ENCODE assay signal across 15 cellular contexts in genomic region chr7:157850481-157851444, GRCh38.
DNase-seq lines count a peak whose midpoint lies in the region; ATAC-seq and TF ChIP-seq lines count a peak whose summit lies in the region.
"Had no signal": no experiment of that assay in that cellular context is flagged by ENCODE, and none has a peak within 500 bp of the region (broad histone marks: within the 10 kb centered on the region; RNA-seq: fewer than 3 reads in every experiment).

No MANE protein-coding gene starts in this region.

- no peaks in the 10 kb centered on the region for H3K36me3 Mint-ChIP-seq in activated CD4-positive, alpha-beta T cell treated with anti-CD3 and anti-CD28 coated beads for 36 hours (ENCODE audit: low read depth)
- no peaks in the 10 kb centered on the region for H3K36me3 Mint-ChIP-seq in CD8-positive, alpha-beta T cell
- H3K36me3 Mint-ChIP-seq in activated naive CD8-positive, alpha-beta T cell treated with anti-CD3 and anti-CD28 coated beads for 36 hours = no peaks in the 10 kb centered on the region
- H3K36me3 Mint-ChIP-seq in natural killer cell treated with Interleukin-12 subunit alpha and Interleukin-12 subunit beta and Interleukin-15 and Interleukin-18, amount 100 ng/mL, for 72 hours = no peaks in the 10 kb centered on the region

- no peaks in the 10 kb centered on the region for H3K27me3 ChIP-seq in CD8-positive, alpha-beta T cell (ENCODE audit: insufficient read depth, low read length)
- H3K27me3 ChIP-seq in vagina = no peaks in the 10 kb centered on the region
- H3K27me3 ChIP-seq: ovary, upper lobe of left lung had no signal

- no peak for TF ChIP-seq POLR2A in vagina (IDR thresholded peaks at IDR 0.05)

- H3K27me3 Mint-ChIP-seq in activated CD4-positive, alpha-beta T cell treated with anti-CD3 and anti-CD28 coated beads for 36 hours = no peaks in the 10 kb centered on the region
- H3K27me3 Mint-ChIP-seq in CD8-positive, alpha-beta T cell (ENCODE audit: low read depth) = no peaks in the 10 kb centered on the region
- no peaks in the 10 kb centered on the region for H3K27me3 Mint-ChIP-seq in activated naive CD8-positive, alpha-beta T cell treated with anti-CD3 and anti-CD28 coated beads for 36 hours
- H3K27me3 Mint-ChIP-seq in natural killer cell treated with Interleukin-12 subunit alpha and Interleukin-12 subunit beta and Interleukin-15 and Interleukin-18, amount 100 ng/mL, for 72 hours = no peaks in the 10 kb centered on the region

- H3K4me1 ChIP-seq in CD8-positive, alpha-beta T cell (ENCODE audit: insufficient read depth, low read length) = peaks cover 13% of the 10 kb centered on the region
- H3K4me1 ChIP-seq in vagina = peaks cover 8% of the 10 kb centered on the region
- H3K4me1 ChIP-seq: breast epithelium had no signal

- POLR2A ChIA-PET in activated CD4-positive, alpha-beta T cell treated with anti-CD3 and anti-CD28 coated beads for 36 hours (lab: Charles Lee) = no interaction called here
- POLR2A ChIA-PET in CD8-positive, alpha-beta T cell (lab: Charles Lee) = interaction anchor here (0.5 kb wide), 1 partner anchor 20 kb away, joined by 3 read pairs; no protein-coding TSS in a partner anchor

- H3K4me1 Mint-ChIP-seq in activated CD4-positive, alpha-beta T cell treated with anti-CD3 and anti-CD28 coated beads for 36 hours = peaks cover 17% of the 10 kb centered on the region
- peaks cover 16% of the 10 kb centered on the region for H3K4me1 Mint-ChIP-seq in CD8-positive, alpha-beta T cell (ENCODE audit: low read depth)
- peaks cover 6% of the 10 kb centered on the region for H3K4me1 Mint-ChIP-seq in activated naive CD8-positive, alpha-beta T cell treated with anti-CD3 and anti-CD28 coated beads for 36 hours
- H3K4me1 Mint-ChIP-seq in natural killer cell treated with Interleukin-12 subunit alpha and Interleukin-12 subunit beta and Interleukin-15 and Interleukin-18, amount 100 ng/mL, for 72 hours (ENCODE audit: low read depth in 2 of 2) = peaks cover 7 to 8% of the 10 kb centered on the region in 2 donors

- H3K36me3 ChIP-seq in CD8-positive, alpha-beta T cell (ENCODE audit: insufficient read depth, low read length) = no peaks in the 10 kb centered on the region
- no peaks in the 10 kb centered on the region for H3K36me3 ChIP-seq in vagina
- H3K36me3 ChIP-seq: breast epithelium, heart right ventricle, ovary, upper lobe of left lung had no signal

- no peak for DNase-seq in activated CD4-positive, alpha-beta T cell treated with anti-CD3 and anti-CD28 coated beads for 36 hours
- no peak for DNase-seq in activated CD4-positive, alpha-beta T cell treated with anti-CD3 and anti-CD28 coated beads, Interleukin-2, amount 50 U/mL, for 1 hour
- no peak for DNase-seq in CD8-positive, alpha-beta T cell
- no peak for DNase-seq in activated naive CD8-positive, alpha-beta T cell treated with anti-CD3 and anti-CD28 coated beads for 36 hours
- no peak for DNase-seq in natural killer cell treated with Interleukin-12 subunit alpha and Interleukin-12 subunit beta and Interleukin-15 and Interleukin-18, amount 100 ng/mL, for 72 hours (ENCODE audit: low spot score)
- DNase-seq in vagina (ENCODE audit: extremely low spot score in 2 of 2) = no peak
- DNase-seq: Calu3, NCI-H82, ovary had no signal

- peak overlapping the region; percentile 84 for H3K27ac Mint-ChIP-seq in activated CD4-positive, alpha-beta T cell treated with anti-CD3 and anti-CD28 coated beads for 36 hours
- peak overlapping the region; percentile 92 for H3K27ac Mint-ChIP-seq in CD8-positive, alpha-beta T cell
- peak overlapping the region; percentile 85 for H3K27ac Mint-ChIP-seq in activated naive CD8-positive, alpha-beta T cell treated with anti-CD3 and anti-CD28 coated beads for 36 hours
- H3K27ac Mint-ChIP-seq in natural killer cell treated with Interleukin-12 subunit alpha and Interleukin-12 subunit beta and Interleukin-15 and Interleukin-18, amount 100 ng/mL, for 72 hours = peak overlapping the region in 1 of 2 donors; percentile 76

- peak overlapping the region; percentile 18 for H3K4me3 ChIP-seq in CD8-positive, alpha-beta T cell (ENCODE audit: low read depth, low read length)
- H3K4me3 ChIP-seq in vagina = no peak overlapping the region
- H3K4me3 ChIP-seq: ovary had no signal

- ATAC-seq in activated CD4-positive, alpha-beta T cell treated with anti-CD3 and anti-CD28 coated beads for 36 hours = no peak
- no peak for ATAC-seq in CD8-positive, alpha-beta T cell
- no peak for ATAC-seq in natural killer cell treated with Interleukin-12 subunit alpha and Interleukin-12 subunit beta and Interleukin-15 and Interleukin-18, amount 100 ng/mL, for 72 hours
- no peak for ATAC-seq in HG03342 (IDR thresholded peaks at IDR 0.05; ENCODE audit: unreplicated experiment)
- ATAC-seq in HG03097 (IDR thresholded peaks at IDR 0.05; ENCODE audit: low FRiP score, unreplicated experiment) = no peak

- H3K9me3 ChIP-seq in CD8-positive, alpha-beta T cell (ENCODE audit: low read length) = no peaks in the 10 kb centered on the region
- H3K9me3 ChIP-seq in vagina = no peaks in the 10 kb centered on the region
- H3K9me3 ChIP-seq: heart right ventricle, ovary, upper lobe of left lung had no signal

- CTCF ChIA-PET in activated CD4-positive, alpha-beta T cell treated with anti-CD3 and anti-CD28 coated beads for 36 hours (lab: Charles Lee) = no interaction called here
- CTCF ChIA-PET in CD8-positive, alpha-beta T cell (lab: Charles Lee) = no interaction called here

- H3K4me3 Mint-ChIP-seq in activated CD4-positive, alpha-beta T cell treated with anti-CD3 and anti-CD28 coated beads for 36 hours = peak overlapping the region; percentile 47
- H3K4me3 Mint-ChIP-seq in CD8-positive, alpha-beta T cell = peak overlapping the region; percentile 69
- H3K4me3 Mint-ChIP-seq in activated naive CD8-positive, alpha-beta T cell treated with anti-CD3 and anti-CD28 coated beads for 36 hours = no peak overlapping the region
- H3K4me3 Mint-ChIP-seq in natural killer cell treated with Interleukin-12 subunit alpha and Interleukin-12 subunit beta and Interleukin-15 and Interleukin-18, amount 100 ng/mL, for 72 hours = peak overlapping the region; percentile 65

- peak overlapping the region; percentile 50 for H3K27ac ChIP-seq in CD8-positive, alpha-beta T cell (ENCODE audit: low read depth, low read length)
- no peak overlapping the region for H3K27ac ChIP-seq in vagina
- H3K27ac ChIP-seq: breast epithelium, KMS-11, ovary had no signal

- TF ChIP-seq CTCF in CD8-positive, alpha-beta T cell (IDR thresholded peaks at IDR 0.05) = no peak
- TF ChIP-seq CTCF in vagina (IDR thresholded peaks at IDR 0.05) = no peak

- intact Hi-C loops in activated CD4-positive, alpha-beta T cell treated with anti-CD3 and anti-CD28 coated beads for 36 hours (cut with DNase I, micrococcal nuclease) = loop anchor here in 1 of 2 experiments (1.0 kb wide), 1 partner anchor 23 kb away; no protein-coding TSS in a partner anchor
- intact Hi-C loops in CD8-positive, alpha-beta T cell (cut with DNase I, micrococcal nuclease) = loop anchor here in 1 of 2 experiments (1.0 kb wide), 1 partner anchor 25 kb away; no protein-coding TSS in a partner anchor
- intact Hi-C loops in vagina (cut with DNase I) = no loop called here

- no peaks in the 10 kb centered on the region for H3K9me3 Mint-ChIP-seq in activated CD4-positive, alpha-beta T cell treated with anti-CD3 and anti-CD28 coated beads for 36 hours (ENCODE audit: low read depth)
- H3K9me3 Mint-ChIP-seq in CD8-positive, alpha-beta T cell = no peaks in the 10 kb centered on the region
- no peaks in the 10 kb centered on the region for H3K9me3 Mint-ChIP-seq in activated naive CD8-positive, alpha-beta T cell treated with anti-CD3 and anti-CD28 coated beads for 36 hours
- H3K9me3 Mint-ChIP-seq in natural killer cell treated with Interleukin-12 subunit alpha and Interleukin-12 subunit beta and Interleukin-15 and Interleukin-18, amount 100 ng/mL, for 72 hours = no peaks in the 10 kb centered on the region
